Comparison of ENCODE assay signal across 15 cellular contexts in the genomic region with DNA sequence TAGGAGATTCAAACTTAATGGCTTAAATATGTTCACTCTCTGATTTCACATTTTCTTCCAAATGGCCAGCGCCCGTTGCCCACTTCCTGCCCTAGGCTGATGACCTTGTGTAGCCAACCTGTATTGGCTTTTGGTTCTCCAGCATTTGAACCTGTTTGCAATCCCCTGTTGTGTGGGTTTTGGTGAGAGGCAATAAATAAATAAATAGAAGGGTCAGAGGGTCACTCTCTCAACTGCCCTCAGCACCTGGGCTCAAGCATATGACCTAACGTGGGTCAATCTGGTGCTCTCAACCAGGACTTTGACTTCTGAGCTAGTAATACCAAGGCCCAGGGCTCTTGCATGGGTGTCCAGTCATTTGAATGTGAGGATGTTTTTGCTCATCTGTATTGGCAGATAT. TPM values are rescaled to one million over a fixed set of nuclear protein-coding genes. Genes with fewer than 3 reads are reported as not detected.
DNase-seq lines count a peak whose midpoint lies in the region; ATAC-seq and TF ChIP-seq lines count a peak whose summit lies in the region.
"Had no signal": no experiment of that assay in that cellular context is flagged by ENCODE, and none has a peak within 500 bp of the region (broad histone marks: within the 10 kb centered on the region; RNA-seq: fewer than 3 reads in every experiment).

No MANE protein-coding gene starts in this region.

- H2AFZ ChIP-seq in mammary epithelial cell (ENCODE audit: low read depth, low read length), result no peak overlapping the region

- H3K4me1 ChIP-seq in mammary epithelial cell (ENCODE audit: insufficient read depth, low read length), result peaks cover 21% of the 10 kb centered on the region
- peaks cover 19% of the 10 kb centered on the region for H3K4me1 ChIP-seq in thymus (ENCODE audit: control insufficient read depth, insufficient read depth, low read length)

- H3K9ac ChIP-seq in mammary epithelial cell (ENCODE audit: insufficient read depth, low read length), result no peak overlapping the region

- no peak overlapping the region for H3K4me2 ChIP-seq in mammary epithelial cell (ENCODE audit: insufficient read depth, low read depth, low read length)

- peaks cover 43% of the 10 kb centered on the region for H3K79me2 ChIP-seq in mammary epithelial cell (ENCODE audit: insufficient read depth, low read length)

- POLR2A ChIA-PET in MCF 10A (lab: Yijun Ruan, JAX), result interaction anchor here (0.6 kb wide), 1 partner anchor 223 kb away, joined by 3 read pairs; no protein-coding TSS in a partner anchor
- POLR2A ChIA-PET in activated CD4-positive, alpha-beta memory T cell treated with anti-CD3 and anti-CD28 coated beads for 36 hours (lab: Charles Lee), result interaction anchor here (2.6 to 3.4 kb wide), 2 partner anchors 66 to 121 kb away, joined by 8 to 12 read pairs; no protein-coding TSS in a partner anchor
- POLR2A ChIA-PET in RWPE1 (lab: Yijun Ruan, JAX; ENCODE audit: low non-redundant PET), result no interaction called here

- no peak overlapping the region for H3K4me3 ChIP-seq in mammary epithelial cell (replicated peaks in 1 of 3; ENCODE audit: insufficient read depth in 1 of 3, low read depth in 2 of 3, low read length in 3 of 3)
- no peak overlapping the region for H3K4me3 ChIP-seq in thymus (ENCODE audit: low read length)
- H3K4me3 ChIP-seq: mucosa of descending colon had no signal

- WGBS in mammary epithelial cell (ENCODE audit: low coverage, missing lambda C conversion rate), result 82% methylated on average over 3 of the region's 3 CpGs
- WGBS in thymus, result 95% methylated on average over 3 of the region's 3 CpGs

- peak overlapping the region; percentile 97 for H3K27ac Mint-ChIP-seq in MCF 10A (ENCODE audit: low read depth, unreplicated experiment)
- H3K27ac Mint-ChIP-seq in activated CD4-positive, alpha-beta memory T cell treated with anti-CD3 and anti-CD28 coated beads for 36 hours, result peak overlapping the region; percentile 91

- intact Hi-C loops in MCF 10A (cut with micrococcal nuclease), result no loop called here
- intact Hi-C loops in mammary epithelial cell (cut with micrococcal nuclease), result no loop called here
- intact Hi-C loops in activated CD4-positive, alpha-beta memory T cell treated with anti-CD3 and anti-CD28 coated beads for 36 hours (cut with micrococcal nuclease), result no loop called here

- DNase-seq in MCF 10A (ENCODE audit: unreplicated experiment) (no peak), mammary epithelial cell (no peak), left lobe of liver (ENCODE audit: low spot score) (peak; percentile 82), DMS79 treated with DMSO at 0.1 percent for 48 hours (lab: John Stamatoyannopoulos, UW) (no peak), RWPE1 (ENCODE audit: low spot score) (no peak), AML-193 (lab: John Stamatoyannopoulos, UW) (no peak)
- no peak for DNase-seq in activated CD4-positive, alpha-beta memory T cell treated with anti-CD3 and anti-CD28 coated beads for 36 hours
- DNase-seq: DMS79, foreskin melanocyte, H9, mucosa of descending colon, NCI-H2081 treated with DMSO at 0.1 percent for 48 hours, Right ventricle myocardium superior had no signal

- no peak overlapping the region for H3K27ac ChIP-seq in mammary epithelial cell (ENCODE audit: insufficient read depth, low read depth, low read length)
- H3K27ac ChIP-seq in thymus (ENCODE audit: low read depth), result peak overlapping the region; percentile 42
- no peak overlapping the region for H3K27ac ChIP-seq in RWPE1

- H3K27me3 Mint-ChIP-seq in MCF 10A (ENCODE audit: insufficient read depth, unreplicated experiment), result no peaks in the 10 kb centered on the region
- H3K27me3 Mint-ChIP-seq in activated CD4-positive, alpha-beta memory T cell treated with anti-CD3 and anti-CD28 coated beads for 36 hours, result no peaks in the 10 kb centered on the region

- in situ Hi-C loops in mammary epithelial cell (cut with MboI; ENCODE audit: low sequenced_read_pairs in 2 of 2), result loop anchor here in 1 of 2 donors (10.0 kb wide), 1 partner anchor 154 kb away; no protein-coding TSS in a partner anchor

- H3K9me3 Mint-ChIP-seq in MCF 10A (ENCODE audit: unreplicated experiment), result no peaks in the 10 kb centered on the region
- no peaks in the 10 kb centered on the region for H3K9me3 Mint-ChIP-seq in activated CD4-positive, alpha-beta memory T cell treated with anti-CD3 and anti-CD28 coated beads for 36 hours
- H3K9me3 Mint-ChIP-seq: H9 had no signal

- peaks cover 2% of the 10 kb centered on the region for H3K36me3 ChIP-seq in mammary epithelial cell (ENCODE audit: insufficient read depth, low read length)
- peaks cover 12% of the 10 kb centered on the region for H3K36me3 ChIP-seq in thymus (ENCODE audit: control insufficient read depth, insufficient read depth)

- no peak overlapping the region for H3K4me3 Mint-ChIP-seq in MCF 10A (ENCODE audit: unreplicated experiment)
- peak overlapping the region; percentile 98 for H3K4me3 Mint-ChIP-seq in activated CD4-positive, alpha-beta memory T cell treated with anti-CD3 and anti-CD28 coated beads for 36 hours

- no peaks in the 10 kb centered on the region for H4K20me1 ChIP-seq in mammary epithelial cell (ENCODE audit: insufficient read depth, low read length)

- BruUV-seq in MCF 10A (replicated peaks; lab: Mats Ljungman, UMichigan) (no TSS peak), mammary epithelial cell (replicated peaks; lab: Mats Ljungman, UMichigan) (no TSS peak)

- peak; percentile 70 for ATAC-seq in left lobe of liver
- ATAC-seq: mucosa of descending colon had no signal

- no peak for TF ChIP-seq CTCF in MCF 10A (IDR thresholded peaks at IDR 0.05; ENCODE audit: unreplicated experiment)
- TF ChIP-seq CTCF in mammary epithelial cell (conservative IDR thresholded peaks at IDR 0.05 in 1 of 2, IDR thresholded peaks at IDR 0.05 in 1 of 2; ENCODE audit: extremely low read depth in 1 of 2, insufficient read depth in 1 of 2, low read depth in 1 of 2, low read length in 2 of 2), result no peak
- TF ChIP-seq CTCF in RWPE1 (conservative IDR thresholded peaks at IDR 0.05; ENCODE audit: low read depth), result no peak

- dilution Hi-C loops in mammary epithelial cell (cut with HindIII; ENCODE audit: low sequenced_read_pairs), result no loop called here

- CTCF ChIA-PET in MCF 10A (lab: Yijun Ruan, JAX), result interaction anchor here (0.5 to 5.2 kb wide), 7 partner anchors 64 to 238 kb away, joined by 3 to 46 read pairs (median 4); no protein-coding TSS in a partner anchor
- CTCF ChIA-PET in mammary epithelial cell (lab: Charles Lee; ENCODE audit: low non-redundant PET), result no interaction called here
- CTCF ChIA-PET in activated CD4-positive, alpha-beta memory T cell treated with anti-CD3 and anti-CD28 coated beads for 36 hours (lab: Charles Lee), result interaction anchor here (0.7 to 7.4 kb wide), 6 partner anchors 63 to 253 kb away, joined by 4 to 69 read pairs (median 6); partner anchors contain the start of gene BMF
- CTCF ChIA-PET in RWPE1 (lab: Yijun Ruan, JAX), result interaction anchor here (3.6 kb wide), 1 partner anchor 64 kb away, joined by 20 read pairs; no protein-coding TSS in a partner anchor

- H3K27me3 ChIP-seq in mammary epithelial cell (ENCODE audit: insufficient read depth, low read length), result no peaks in the 10 kb centered on the region
- no peaks in the 10 kb centered on the region for H3K27me3 ChIP-seq in thymus (ENCODE audit: control insufficient read depth, insufficient read depth)
- H3K27me3 ChIP-seq: tibial nerve had no signal

- H3K9me3 ChIP-seq in mammary epithelial cell (replicated peaks; ENCODE audit: insufficient read depth, low read length), result no peaks in the 10 kb centered on the region
- H3K9me3 ChIP-seq in thymus (ENCODE audit: control insufficient read depth), result no peaks in the 10 kb centered on the region
- H3K9me3 ChIP-seq: mucosa of descending colon, tibial nerve had no signal

- H3K36me3 Mint-ChIP-seq in MCF 10A (ENCODE audit: insufficient read depth, unreplicated experiment), result peaks cover 22% of the 10 kb centered on the region
- H3K36me3 Mint-ChIP-seq in activated CD4-positive, alpha-beta memory T cell treated with anti-CD3 and anti-CD28 coated beads for 36 hours, result peaks cover 25% of the 10 kb centered on the region

- peaks cover 16% of the 10 kb centered on the region for H3K4me1 Mint-ChIP-seq in MCF 10A (ENCODE audit: insufficient read depth, unreplicated experiment)
- H3K4me1 Mint-ChIP-seq in activated CD4-positive, alpha-beta memory T cell treated with anti-CD3 and anti-CD28 coated beads for 36 hours (ENCODE audit: low read depth), result peaks cover 44% of the 10 kb centered on the region

RNA-seq across cellular contexts. Expression of gene SRP14, which starts 1.8 kb away (rescaled TPM):
- total RNA-seq in MCF 10A (2022) (165 and 203 TPM in 2 replicates), mammary epithelial cell (100 to 1,000 TPM in 1 of 2 donors, 10 to 100 TPM in 1; 85.7 to 148 TPM), left lobe of liver (56.8 TPM)
- polyA plus RNA-seq in mammary epithelial cell (231 TPM), thymus (522 TPM)
- polyA minus RNA-seq in mammary epithelial cell, result 50.4 TPM
- 100 to 1,000 TPM; 168 to 170 TPM for total RNA-seq in activated CD4-positive, alpha-beta memory T cell treated with anti-CD3 and anti-CD28 coated beads for 36 hours
